Comparison of ENCODE assay signal across 16 cellular contexts in the genomic region with DNA sequence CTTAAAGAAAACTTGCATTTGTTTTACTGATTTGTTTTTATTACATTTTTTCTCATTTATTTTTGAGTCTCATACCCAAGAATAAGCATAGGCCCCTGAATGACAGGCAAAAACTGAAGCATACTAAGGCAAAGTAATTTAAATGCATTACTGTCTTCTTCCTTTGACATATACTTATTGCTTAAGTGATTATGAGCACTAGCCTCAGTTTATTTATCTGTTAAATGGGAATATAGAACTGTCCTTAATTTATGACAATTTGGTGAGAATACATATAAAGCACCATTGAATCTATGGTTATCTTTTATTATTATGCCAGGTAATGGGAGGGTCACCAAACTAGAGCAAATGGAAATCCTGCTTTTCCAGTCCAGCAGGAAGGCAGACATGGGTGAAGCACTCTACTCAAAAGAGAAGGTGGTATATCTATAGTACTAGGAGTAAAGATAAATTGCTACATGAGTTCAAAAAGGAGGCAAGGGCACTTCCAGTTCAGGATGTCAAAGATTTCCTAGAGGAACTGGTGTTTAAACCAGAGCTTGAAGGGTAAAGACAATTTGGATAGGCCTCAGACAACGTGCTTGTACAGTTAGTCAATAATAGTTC.
"Had no signal": no experiment of that assay in that cellular context is flagged by ENCODE, and none has a peak within 500 bp of the region (broad histone marks: within the 10 kb centered on the region; RNA-seq: fewer than 3 reads in every experiment).

No MANE protein-coding gene starts in this region.

- H3K4me3 Mint-ChIP-seq: activated naive CD4-positive, alpha-beta T cell treated with anti-CD3 and anti-CD28 coated beads for 36 hours; activated T-helper 17 cell treated with anti-CD3 and anti-CD28 coated beads, Interleukin-2, amount 50 U/mL, for 72 hours; endodermal cell had no signal

- H3K4me3 ChIP-seq: lung, thyroid gland, vagina had no signal

- DNase-seq: activated CD4-positive, alpha-beta T cell treated with anti-CD3 and anti-CD28 coated beads for 48 hours; activated naive CD4-positive, alpha-beta T cell treated with anti-CD3 and anti-CD28 coated beads for 36 hours; amygdala; brain microvascular endothelial cell; cerebellar nuclear complex; endodermal cell; hypothalamus; kidney glomerular epithelial cell; stimulated activated CD4-positive, alpha-beta T cell treated with anti-CD3 and anti-CD28 coated beads, Interleukin-4, amount 100 ng/mL, for 1 hour; stimulated activated CD8-positive, alpha-beta memory T cell treated with anti-CD3 and anti-CD28 coated beads, Interleukin-4, amount 100 ng/mL, for 48 hours; T1000; thyroid gland had no signal

- H3K27ac ChIP-seq: brain microvascular endothelial cell, thyroid gland, vagina, VCaP had no signal

- H3K9me3 Mint-ChIP-seq: activated naive CD4-positive, alpha-beta T cell treated with anti-CD3 and anti-CD28 coated beads for 36 hours; activated T-helper 17 cell treated with anti-CD3 and anti-CD28 coated beads, Interleukin-2, amount 50 U/mL, for 72 hours; endodermal cell had no signal

- H3K36me3 ChIP-seq: brain microvascular endothelial cell, thyroid gland, vagina had no signal

- H3K4me1 ChIP-seq: thyroid gland had no signal

- H3K9me3 ChIP-seq: thyroid gland, vagina had no signal

- H3K27me3 ChIP-seq: brain microvascular endothelial cell, thyroid gland, vagina had no signal

- H3K27me3 Mint-ChIP-seq: activated T-helper 17 cell treated with anti-CD3 and anti-CD28 coated beads, Interleukin-2, amount 50 U/mL, for 72 hours had no signal

- H3K27ac Mint-ChIP-seq: activated naive CD4-positive, alpha-beta T cell treated with anti-CD3 and anti-CD28 coated beads for 36 hours; activated T-helper 17 cell treated with anti-CD3 and anti-CD28 coated beads, Interleukin-2, amount 50 U/mL, for 72 hours; endodermal cell had no signal

- ATAC-seq: activated T-helper 17 cell treated with anti-CD3 and anti-CD28 coated beads, Interleukin-2, amount 50 U/mL, for 72 hours had no signal
